In genomic region chr5:133304707-133305216, GRCh38 we compare ENCODE assay signal across 27 cellular contexts.
"Had no signal": no experiment of that assay in that cellular context is flagged by ENCODE, and none has a peak within 500 bp of the region (broad histone marks: within the 10 kb centered on the region; RNA-seq: fewer than 3 reads in every experiment).

No MANE protein-coding gene starts in this region.

- H3K4me1 Mint-ChIP-seq: activated B cell treated with CpG ODN at 0.5 μM for 24 hours; activated naive CD8-positive, alpha-beta T cell treated with anti-CD3 and anti-CD28 coated beads, Interleukin-2, amount 50 U/mL, for 24 hours; activated T-helper 17 cell treated with anti-CD3 and anti-CD28 coated beads, Interleukin-2, amount 50 U/mL, for 72 hours had no signal

- H3K4me3 ChIP-seq: adrenal gland, body of pancreas, colonic mucosa, esophagus squamous epithelium had no signal

- H3K4me3 Mint-ChIP-seq: activated B cell treated with CpG ODN at 0.5 μM for 24 hours; activated CD8-positive, alpha-beta T cell treated with anti-CD3 and anti-CD28 coated beads for 36 hours; activated naive CD8-positive, alpha-beta T cell; activated naive CD8-positive, alpha-beta T cell treated with anti-CD3 and anti-CD28 coated beads, Interleukin-2, amount 50 U/mL, for 24 hours; activated T-cell treated with anti-CD3 and anti-CD28 coated beads, Interleukin-2, amount 50 U/mL, for 4 hours; activated T-helper 17 cell treated with anti-CD3 and anti-CD28 coated beads, Interleukin-2, amount 50 U/mL, for 72 hours; T-helper 17 cell; T-helper 2 cell treated with Interferon-gamma antibody and Interleukin-4, amounts not matched to agents 5 μg/mL and 100 μg/mL, for 36 hours had no signal

- H3K36me3 Mint-ChIP-seq: activated naive CD8-positive, alpha-beta T cell had no signal

- H3K27ac ChIP-seq: adrenal gland, body of pancreas, colonic mucosa, epithelial cell of prostate, esophagus squamous epithelium, WERI-Rb-1 had no signal

- H3K27ac Mint-ChIP-seq: activated B cell treated with CpG ODN at 0.5 μM for 24 hours; activated CD8-positive, alpha-beta T cell treated with anti-CD3 and anti-CD28 coated beads for 36 hours; activated naive CD8-positive, alpha-beta T cell; activated naive CD8-positive, alpha-beta T cell treated with anti-CD3 and anti-CD28 coated beads, Interleukin-2, amount 50 U/mL, for 24 hours; activated T-helper 17 cell treated with anti-CD3 and anti-CD28 coated beads, Interleukin-2, amount 50 U/mL, for 72 hours; T-helper 17 cell; T-helper 2 cell treated with Interferon-gamma antibody and Interleukin-4, amounts not matched to agents 5 μg/mL and 100 μg/mL, for 36 hours had no signal

- H3K9me3 Mint-ChIP-seq: activated B cell treated with CpG ODN at 0.5 μM for 24 hours; activated CD8-positive, alpha-beta T cell treated with anti-CD3 and anti-CD28 coated beads for 36 hours; activated naive CD8-positive, alpha-beta T cell treated with anti-CD3 and anti-CD28 coated beads, Interleukin-2, amount 50 U/mL, for 24 hours; activated T-cell treated with anti-CD3 and anti-CD28 coated beads, Interleukin-2, amount 50 U/mL, for 4 hours; activated T-helper 17 cell treated with anti-CD3 and anti-CD28 coated beads, Interleukin-2, amount 50 U/mL, for 72 hours; T-helper 2 cell treated with Interferon-gamma antibody and Interleukin-4, amounts not matched to agents 5 μg/mL and 100 μg/mL, for 36 hours had no signal

- DNase-seq: activated B cell treated with CpG ODN at 0.5 μM for 24 hours; activated CD4-positive, alpha-beta T cell treated with anti-CD3 and anti-CD28 coated beads for 48 hours; activated CD4-positive, alpha-beta T cell treated with anti-CD3 and anti-CD28 coated beads, Interleukin-2, amount 50 U/mL, for 1 hour; activated CD4-positive, alpha-beta T cell treated with anti-CD3 and anti-CD28 coated beads, Interleukin-2, amount 50 U/mL, for 48 hours; activated CD8-positive, alpha-beta memory T cell treated with anti-CD3 and anti-CD28 coated beads for 24 hours; activated CD8-positive, alpha-beta T cell treated with anti-CD3 and anti-CD28 coated beads for 36 hours; activated effector memory CD4-positive, alpha-beta T cell treated with Interleukin-2 at 50 U/mL for 16 hours; activated gamma-delta T cell treated with Interleukin-2 at 50 U/mL for 16 hours; activated naive CD4-positive, alpha-beta T cell treated with anti-CD3 and anti-CD28 coated beads, Interleukin-2, amount 50 U/mL, for 16 hours; activated naive CD4-positive, alpha-beta T cell treated with Interleukin-2 at 50 U/mL for 16 hours; activated naive CD8-positive, alpha-beta T cell treated with anti-CD3 and anti-CD28 coated beads, Interleukin-2, amount 50 U/mL, for 24 hours; activated T-cell treated with anti-CD3 and anti-CD28 coated beads, Interleukin-2, amount 50 U/mL, for 4 hours; adrenal gland; amygdala; aorta; body of pancreas; colonic mucosa; effector CD8-positive, alpha-beta T cell; esophagus squamous epithelium; T-helper 1 cell; T-helper 17 cell; T1000; WERI-Rb-1 had no signal

- H3K4me1 ChIP-seq: adrenal gland, body of pancreas, colonic mucosa, esophagus squamous epithelium had no signal

- H3K36me3 ChIP-seq: adrenal gland, colonic mucosa, esophagus squamous epithelium, WERI-Rb-1 had no signal

- H3K9me3 ChIP-seq: adrenal gland, body of pancreas, colonic mucosa, esophagus squamous epithelium had no signal

- H3K27me3 ChIP-seq: adrenal gland, body of pancreas, colonic mucosa had no signal

- H3K27me3 Mint-ChIP-seq: activated CD8-positive, alpha-beta T cell treated with anti-CD3 and anti-CD28 coated beads for 36 hours; activated naive CD8-positive, alpha-beta T cell; activated T-helper 17 cell treated with anti-CD3 and anti-CD28 coated beads, Interleukin-2, amount 50 U/mL, for 72 hours had no signal
